Comparison of ENCODE assay signal across 1 cellular context in the genomic region with DNA sequence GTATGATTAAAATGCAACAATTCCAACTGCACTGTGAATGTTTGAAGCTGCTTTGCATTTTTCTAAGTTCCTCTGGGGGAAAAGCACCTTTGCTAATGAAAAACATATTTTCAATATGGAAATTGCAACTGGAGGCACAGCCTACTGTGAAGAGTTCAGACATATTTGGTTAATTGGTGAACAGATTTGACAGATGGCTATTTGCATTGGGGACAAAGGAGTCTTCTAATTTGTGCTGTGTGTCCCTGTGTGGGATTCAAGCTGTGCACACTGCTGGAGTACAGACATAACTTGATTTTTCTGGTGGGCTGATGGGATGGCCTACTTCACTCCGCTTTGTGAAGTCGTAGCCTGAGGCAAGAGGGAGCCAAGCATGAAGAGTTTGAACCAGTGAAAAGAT.
TF ChIP-seq lines count a peak whose summit lies in the region.

No MANE protein-coding gene starts in this region.

TF ChIP-seq in H1, 55 proteins besides CTCF, POLR2A, EP300 and RAD21:
- TF ChIP-seq ZNF274 (IDR thresholded peaks at IDR 0.05; ENCODE audit: borderline replicate concordance, extremely low read depth, low read length), result no peak
- TF ChIP-seq SRF (IDR thresholded peaks at IDR 0.05; ENCODE audit: low read depth, low read length), result no peak
- TF ChIP-seq CHD1 (IDR thresholded peaks at IDR 0.05; ENCODE audit: low read depth, low read length), result no peak
- TF ChIP-seq HDAC6 (IDR thresholded peaks at IDR 0.05; ENCODE audit: low read depth, low read length), result no peak
- TF ChIP-seq CBX5 (IDR thresholded peaks at IDR 0.05; ENCODE audit: low read depth, low read length), result no peak
- TF ChIP-seq HDAC2 (IDR thresholded peaks at IDR 0.05; ENCODE audit: borderline replicate concordance in 1 of 2, low read depth in 2 of 2, low read length in 2 of 2), result no peak
- TF ChIP-seq GABPA (IDR thresholded peaks at IDR 0.05; ENCODE audit: borderline replicate concordance, insufficient read depth, low read length), result no peak
- TF ChIP-seq RBBP5 (IDR thresholded peaks at IDR 0.05; ENCODE audit: borderline replicate concordance, low read depth, low read length), result no peak
- TF ChIP-seq ASH2L (IDR thresholded peaks at IDR 0.05; ENCODE audit: low read length), result no peak
- TF ChIP-seq, protein P1, sequence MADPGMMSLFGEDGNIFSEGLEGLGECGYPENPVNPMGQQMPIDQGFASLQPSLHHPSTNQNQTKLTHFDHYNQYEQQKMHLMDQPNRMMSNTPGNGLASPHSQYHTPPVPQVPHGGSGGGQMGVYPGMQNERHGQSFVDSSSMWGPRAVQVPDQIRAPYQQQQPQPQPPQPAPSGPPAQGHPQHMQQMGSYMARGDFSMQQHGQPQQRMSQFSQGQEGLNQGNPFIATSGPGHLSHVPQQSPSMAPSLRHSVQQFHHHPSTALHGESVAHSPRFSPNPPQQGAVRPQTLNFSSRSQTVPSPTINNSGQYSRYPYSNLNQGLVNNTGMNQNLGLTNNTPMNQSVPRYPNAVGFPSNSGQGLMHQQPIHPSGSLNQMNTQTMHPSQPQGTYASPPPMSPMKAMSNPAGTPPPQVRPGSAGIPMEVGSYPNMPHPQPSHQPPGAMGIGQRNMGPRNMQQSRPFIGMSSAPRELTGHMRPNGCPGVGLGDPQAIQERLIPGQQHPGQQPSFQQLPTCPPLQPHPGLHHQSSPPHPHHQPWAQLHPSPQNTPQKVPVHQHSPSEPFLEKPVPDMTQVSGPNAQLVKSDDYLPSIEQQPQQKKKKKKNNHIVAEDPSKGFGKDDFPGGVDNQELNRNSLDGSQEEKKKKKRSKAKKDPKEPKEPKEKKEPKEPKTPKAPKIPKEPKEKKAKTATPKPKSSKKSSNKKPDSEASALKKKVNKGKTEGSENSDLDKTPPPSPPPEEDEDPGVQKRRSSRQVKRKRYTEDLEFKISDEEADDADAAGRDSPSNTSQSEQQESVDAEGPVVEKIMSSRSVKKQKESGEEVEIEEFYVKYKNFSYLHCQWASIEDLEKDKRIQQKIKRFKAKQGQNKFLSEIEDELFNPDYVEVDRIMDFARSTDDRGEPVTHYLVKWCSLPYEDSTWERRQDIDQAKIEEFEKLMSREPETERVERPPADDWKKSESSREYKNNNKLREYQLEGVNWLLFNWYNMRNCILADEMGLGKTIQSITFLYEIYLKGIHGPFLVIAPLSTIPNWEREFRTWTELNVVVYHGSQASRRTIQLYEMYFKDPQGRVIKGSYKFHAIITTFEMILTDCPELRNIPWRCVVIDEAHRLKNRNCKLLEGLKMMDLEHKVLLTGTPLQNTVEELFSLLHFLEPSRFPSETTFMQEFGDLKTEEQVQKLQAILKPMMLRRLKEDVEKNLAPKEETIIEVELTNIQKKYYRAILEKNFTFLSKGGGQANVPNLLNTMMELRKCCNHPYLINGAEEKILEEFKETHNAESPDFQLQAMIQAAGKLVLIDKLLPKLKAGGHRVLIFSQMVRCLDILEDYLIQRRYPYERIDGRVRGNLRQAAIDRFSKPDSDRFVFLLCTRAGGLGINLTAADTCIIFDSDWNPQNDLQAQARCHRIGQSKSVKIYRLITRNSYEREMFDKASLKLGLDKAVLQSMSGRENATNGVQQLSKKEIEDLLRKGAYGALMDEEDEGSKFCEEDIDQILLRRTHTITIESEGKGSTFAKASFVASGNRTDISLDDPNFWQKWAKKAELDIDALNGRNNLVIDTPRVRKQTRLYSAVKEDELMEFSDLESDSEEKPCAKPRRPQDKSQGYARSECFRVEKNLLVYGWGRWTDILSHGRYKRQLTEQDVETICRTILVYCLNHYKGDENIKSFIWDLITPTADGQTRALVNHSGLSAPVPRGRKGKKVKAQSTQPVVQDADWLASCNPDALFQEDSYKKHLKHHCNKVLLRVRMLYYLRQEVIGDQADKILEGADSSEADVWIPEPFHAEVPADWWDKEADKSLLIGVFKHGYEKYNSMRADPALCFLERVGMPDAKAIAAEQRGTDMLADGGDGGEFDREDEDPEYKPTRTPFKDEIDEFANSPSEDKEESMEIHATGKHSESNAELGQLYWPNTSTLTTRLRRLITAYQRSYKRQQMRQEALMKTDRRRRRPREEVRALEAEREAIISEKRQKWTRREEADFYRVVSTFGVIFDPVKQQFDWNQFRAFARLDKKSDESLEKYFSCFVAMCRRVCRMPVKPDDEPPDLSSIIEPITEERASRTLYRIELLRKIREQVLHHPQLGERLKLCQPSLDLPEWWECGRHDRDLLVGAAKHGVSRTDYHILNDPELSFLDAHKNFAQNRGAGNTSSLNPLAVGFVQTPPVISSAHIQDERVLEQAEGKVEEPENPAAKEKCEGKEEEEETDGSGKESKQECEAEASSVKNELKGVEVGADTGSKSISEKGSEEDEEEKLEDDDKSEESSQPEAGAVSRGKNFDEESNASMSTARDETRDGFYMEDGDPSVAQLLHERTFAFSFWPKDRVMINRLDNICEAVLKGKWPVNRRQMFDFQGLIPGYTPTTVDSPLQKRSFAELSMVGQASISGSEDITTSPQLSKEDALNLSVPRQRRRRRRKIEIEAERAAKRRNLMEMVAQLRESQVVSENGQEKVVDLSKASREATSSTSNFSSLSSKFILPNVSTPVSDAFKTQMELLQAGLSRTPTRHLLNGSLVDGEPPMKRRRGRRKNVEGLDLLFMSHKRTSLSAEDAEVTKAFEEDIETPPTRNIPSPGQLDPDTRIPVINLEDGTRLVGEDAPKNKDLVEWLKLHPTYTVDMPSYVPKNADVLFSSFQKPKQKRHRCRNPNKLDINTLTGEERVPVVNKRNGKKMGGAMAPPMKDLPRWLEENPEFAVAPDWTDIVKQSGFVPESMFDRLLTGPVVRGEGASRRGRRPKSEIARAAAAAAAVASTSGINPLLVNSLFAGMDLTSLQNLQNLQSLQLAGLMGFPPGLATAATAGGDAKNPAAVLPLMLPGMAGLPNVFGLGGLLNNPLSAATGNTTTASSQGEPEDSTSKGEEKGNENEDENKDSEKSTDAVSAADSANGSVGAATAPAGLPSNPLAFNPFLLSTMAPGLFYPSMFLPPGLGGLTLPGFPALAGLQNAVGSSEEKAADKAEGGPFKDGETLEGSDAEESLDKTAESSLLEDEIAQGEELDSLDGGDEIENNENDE (IDR thresholded peaks at IDR 0.05; ENCODE audit: insufficient replicate concordance, low read length), result no peak
- TF ChIP-seq SUZ12 (IDR thresholded peaks at IDR 0.05; ENCODE audit: low read length), result no peak
- TF ChIP-seq SP2 (IDR thresholded peaks at IDR 0.05; ENCODE audit: low read length), result no peak
- TF ChIP-seq POLR2AphosphoS5 (IDR thresholded peaks at IDR 0.05; ENCODE audit: low read depth, low read length), result no peak
